In the genomic region with DNA sequence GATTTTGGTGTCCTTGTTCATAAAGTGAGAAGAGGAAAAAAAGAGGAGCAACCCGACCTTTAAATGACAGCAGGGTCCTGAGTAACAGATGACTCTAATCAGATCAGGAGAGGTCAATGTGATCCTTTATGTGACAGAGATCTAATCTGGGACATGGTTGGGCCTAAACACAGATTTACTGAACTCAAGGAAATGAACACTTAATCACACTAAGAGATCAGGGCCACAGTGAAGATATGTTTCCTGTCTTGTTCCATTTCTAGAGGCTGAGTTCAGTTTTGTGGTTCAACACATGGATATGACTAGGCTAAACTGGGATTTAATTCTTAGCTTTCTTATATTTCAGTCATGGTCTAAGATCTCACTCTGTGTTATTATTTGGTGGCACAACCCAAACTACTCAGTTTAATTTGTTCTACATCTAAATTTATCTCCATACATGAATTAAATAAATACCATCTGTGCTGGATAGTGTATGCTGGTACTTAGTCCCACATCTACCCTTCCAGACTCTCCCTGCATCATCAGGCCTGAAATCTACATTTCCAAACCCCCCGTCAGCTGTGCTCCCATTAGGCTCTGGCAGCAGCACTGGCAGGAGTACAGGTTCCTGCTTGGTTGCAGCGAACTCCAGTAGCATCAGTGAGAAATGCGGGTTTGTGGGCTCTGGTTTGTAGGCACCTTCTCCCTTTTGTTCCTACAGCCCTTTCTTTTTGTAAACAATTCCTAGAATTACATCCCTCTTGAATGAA, we compare ENCODE assay signal across 16 cellular contexts. TPM values are rescaled to one million over a fixed set of nuclear protein-coding genes. Genes with fewer than 3 reads are reported as not detected.
DNase-seq lines count a peak whose midpoint lies in the region; ATAC-seq and TF ChIP-seq lines count a peak whose summit lies in the region.
"Had no signal": no experiment of that assay in that cellular context is flagged by ENCODE, and none has a peak within 500 bp of the region (broad histone marks: within the 10 kb centered on the region; RNA-seq: fewer than 3 reads in every experiment).

No MANE protein-coding gene starts in this region.

- no peak overlapping the region for H3K9ac ChIP-seq in parathyroid adenoma

- peaks cover 4% of the 10 kb centered on the region for H3K36me3 Mint-ChIP-seq in activated CD4-positive, alpha-beta T cell treated with anti-CD3 and anti-CD28 coated beads for 36 hours (ENCODE audit: low read depth)
- H3K36me3 Mint-ChIP-seq in activated CD4-positive, alpha-beta memory T cell treated with anti-CD3 and anti-CD28 coated beads for 36 hours = no peaks in the 10 kb centered on the region

- H3K4me1 ChIP-seq in parathyroid adenoma (peaks cover 4% of the 10 kb centered on the region), spleen (peaks cover 0 to 58% (median 16%) of the 10 kb centered on the region in 6 donors), aorta (ENCODE audit: control insufficient read depth in 1 of 2, insufficient read depth in 2 of 2, low read length in 2 of 2) (no peaks in the 10 kb centered on the region)

- H3K27ac Mint-ChIP-seq in activated CD4-positive, alpha-beta T cell treated with anti-CD3 and anti-CD28 coated beads for 36 hours = peak overlapping the region; percentile 45
- peak overlapping the region; percentile 1 for H3K27ac Mint-ChIP-seq in activated CD4-positive, alpha-beta memory T cell treated with anti-CD3 and anti-CD28 coated beads for 36 hours
- H3K27ac Mint-ChIP-seq: type B pancreatic cell had no signal

- POLR2A ChIA-PET in activated CD4-positive, alpha-beta T cell treated with anti-CD3 and anti-CD28 coated beads for 36 hours (lab: Charles Lee) = no interaction called here
- POLR2A ChIA-PET in activated CD4-positive, alpha-beta memory T cell treated with anti-CD3 and anti-CD28 coated beads for 36 hours (lab: Charles Lee) = no interaction called here

- no peak overlapping the region for H2AFZ ChIP-seq in parathyroid adenoma

- WGBS in spleen, 5 donors = 63 to 71% (median 67%) methylated on average over 4 of the region's 4 CpGs
- 94 to 96% methylated on average over 4 of the region's 4 CpGs for WGBS in aorta, 2 donors

- H3K9me3 Mint-ChIP-seq in activated CD4-positive, alpha-beta T cell treated with anti-CD3 and anti-CD28 coated beads for 36 hours (ENCODE audit: low read depth) = no peaks in the 10 kb centered on the region
- no peaks in the 10 kb centered on the region for H3K9me3 Mint-ChIP-seq in activated CD4-positive, alpha-beta memory T cell treated with anti-CD3 and anti-CD28 coated beads for 36 hours
- H3K9me3 Mint-ChIP-seq: H9 had no signal

- H3K27me3 ChIP-seq in parathyroid adenoma (ENCODE audit: control insufficient read depth, insufficient read depth, low read length) (no peaks in the 10 kb centered on the region), spleen (replicated peaks in 1 of 7) (peaks cover 0 to 53% (median 0%) of the 10 kb centered on the region in 7 donors), aorta (ENCODE audit: control insufficient read depth in 1 of 2, insufficient read depth in 2 of 2, low read length in 1 of 2) (no peaks in the 10 kb centered on the region)
- H3K27me3 ChIP-seq: cardiac muscle cell, heart right ventricle had no signal

- peaks cover 65% of the 10 kb centered on the region for H3K4me1 Mint-ChIP-seq in activated CD4-positive, alpha-beta T cell treated with anti-CD3 and anti-CD28 coated beads for 36 hours
- H3K4me1 Mint-ChIP-seq in activated CD4-positive, alpha-beta memory T cell treated with anti-CD3 and anti-CD28 coated beads for 36 hours (ENCODE audit: low read depth) = peaks cover 59% of the 10 kb centered on the region

- H3K27me3 Mint-ChIP-seq in activated CD4-positive, alpha-beta T cell treated with anti-CD3 and anti-CD28 coated beads for 36 hours = no peaks in the 10 kb centered on the region
- H3K27me3 Mint-ChIP-seq in activated CD4-positive, alpha-beta memory T cell treated with anti-CD3 and anti-CD28 coated beads for 36 hours = no peaks in the 10 kb centered on the region
- H3K27me3 Mint-ChIP-seq: type B pancreatic cell had no signal

- no peak for TF ChIP-seq CTCF in parathyroid adenoma (IDR thresholded peaks at IDR 0.05)
- no peak for TF ChIP-seq CTCF in spleen (IDR thresholded peaks at IDR 0.05 in 8 of 11, conservative IDR thresholded peaks at IDR 0.05 in 3 of 11)

- H3K4me3 ChIP-seq in parathyroid adenoma (ENCODE audit: low read depth, low read length) (no peak overlapping the region), spleen (no peak overlapping the region), aorta (ENCODE audit: low read length in 2 of 2) (no peak overlapping the region)
- H3K4me3 ChIP-seq: cardiac muscle cell, heart right ventricle had no signal

- no peak for TF ChIP-seq POLR2A in spleen (IDR thresholded peaks at IDR 0.05)

- CTCF ChIA-PET in activated CD4-positive, alpha-beta T cell treated with anti-CD3 and anti-CD28 coated beads for 36 hours (lab: Charles Lee) = interaction anchor here (0.9 to 1.9 kb wide), 4 partner anchors 10 to 23 kb away, joined by 3 to 7 read pairs (median 4); partner anchors contain the start of gene SFMBT1
- CTCF ChIA-PET in activated CD4-positive, alpha-beta memory T cell treated with anti-CD3 and anti-CD28 coated beads for 36 hours (lab: Charles Lee) = no interaction called here

- intact Hi-C loops in activated CD4-positive, alpha-beta T cell treated with anti-CD3 and anti-CD28 coated beads for 36 hours (cut with DNase I, micrococcal nuclease) = loop anchor here in 1 of 2 experiments (5.0 kb wide), 1 partner anchor 41 kb away; no protein-coding TSS in a partner anchor
- intact Hi-C loops in activated CD4-positive, alpha-beta memory T cell treated with anti-CD3 and anti-CD28 coated beads for 36 hours (cut with micrococcal nuclease) = loop anchor here (1.0 to 2.0 kb wide), 2 partner anchors 16 to 40 kb away; no protein-coding TSS in a partner anchor
- intact Hi-C loops in spleen (cut with DNase I; ENCODE audit: low total_unique reads) (no loop called here), aorta (cut with DNase I) (no loop called here)

- H3K4me2 ChIP-seq in parathyroid adenoma (ENCODE audit: low read length) = no peak overlapping the region

- H3K79me2 ChIP-seq in parathyroid adenoma = peaks cover 46% of the 10 kb centered on the region

- H3K9me3 ChIP-seq in parathyroid adenoma (ENCODE audit: control insufficient read depth, low read length) (no peaks in the 10 kb centered on the region), spleen (no peaks in the 10 kb centered on the region), aorta (ENCODE audit: control insufficient read depth, low read length) (no peaks in the 10 kb centered on the region)
- H3K9me3 ChIP-seq: heart right ventricle had no signal

- H3K27ac ChIP-seq in parathyroid adenoma (peak overlapping the region; percentile 30), spleen (peak overlapping the region in 2 of 8 donors; percentile 4 to 20), aorta (ENCODE audit: low read depth in 1 of 2, low read length in 2 of 2) (no peak overlapping the region)
- H3K27ac ChIP-seq: cardiac muscle cell, heart right ventricle had no signal

- DNase-seq in activated CD4-positive, alpha-beta T cell treated with anti-CD3 and anti-CD28 coated beads for 36 hours = no peak
- DNase-seq in activated CD4-positive, alpha-beta T cell treated with anti-CD3 and anti-CD28 coated beads for 48 hours = no peak
- DNase-seq in HT1080 (ENCODE audit: low read depth) (peak; percentile 41), spleen (no peak), DMS79 treated with DMSO at 0.1 percent for 48 hours (lab: John Stamatoyannopoulos, UW) (no peak), aorta (no peak)
- DNase-seq in activated CD4-positive, alpha-beta memory T cell treated with anti-CD3 and anti-CD28 coated beads for 36 hours = no peak
- DNase-seq: activated CD4-positive, alpha-beta T cell treated with anti-CD3 and anti-CD28 coated beads for 1 hour; activated effector memory CD4-positive, alpha-beta T cell treated with anti-CD3 and anti-CD28 coated beads, Interleukin-2, amount 50 U/mL, for 16 hours; H9; heart right ventricle; PC-3; stimulated activated CD4-positive, alpha-beta T cell treated with anti-CD3 and anti-CD28 coated beads, Interleukin-2, amount 100 ng/mL, for 24 hours had no signal

- peak; percentile 73 for ATAC-seq in activated CD4-positive, alpha-beta T cell treated with anti-CD3 and anti-CD28 coated beads for 36 hours
- ATAC-seq in aorta (ENCODE audit: low FRiP score) = no peak
- ATAC-seq: heart right ventricle, PC-3 had no signal

- H3K4me3 Mint-ChIP-seq in activated CD4-positive, alpha-beta T cell treated with anti-CD3 and anti-CD28 coated beads for 36 hours = no peak overlapping the region
- H3K4me3 Mint-ChIP-seq in activated CD4-positive, alpha-beta memory T cell treated with anti-CD3 and anti-CD28 coated beads for 36 hours = no peak overlapping the region
- H3K4me3 Mint-ChIP-seq: H9, type B pancreatic cell had no signal

- no peaks in the 10 kb centered on the region for H3K36me3 ChIP-seq in parathyroid adenoma (ENCODE audit: control insufficient read depth, insufficient read depth, low read length)
- no peaks in the 10 kb centered on the region for H3K36me3 ChIP-seq in spleen
- no peaks in the 10 kb centered on the region for H3K36me3 ChIP-seq in aorta (ENCODE audit: control insufficient read depth in 1 of 2, insufficient read depth in 2 of 2, low read length in 1 of 2)
- H3K36me3 ChIP-seq: cardiac muscle cell, heart right ventricle had no signal

RNA-seq across cellular contexts. Expression of gene SFMBT1, which starts 22.6 kb away (rescaled TPM):
- 10 to 100 TPM; 14.5 to 20.3 TPM for total RNA-seq in activated CD4-positive, alpha-beta T cell treated with anti-CD3 and anti-CD28 coated beads for 36 hours
- 8.2 and 11.8 TPM in 2 replicates for total RNA-seq in HT1080 (2014; rRNA removed; shearing (Covaris generic))
- 6.0 and 6.2 TPM in 2 replicates for polyA plus RNA-seq in HT1080 (2015; cell fraction: cytosol; rRNA removed)
- 8.3 and 9.8 TPM in 2 replicates for polyA plus RNA-seq in HT1080 (2015; cell fraction: nucleus; rRNA removed)
- total RNA-seq in activated CD4-positive, alpha-beta memory T cell treated with anti-CD3 and anti-CD28 coated beads for 36 hours = 10 to 100 TPM; 22.1 to 22.8 TPM
- total RNA-seq in spleen (10 to 100 TPM in 6 of 7 donors, 1 to 10 TPM in 1; 9.0 to 24.9 (median 14.0) TPM), aorta (10 to 100 TPM in 1 of 2 donors, 1 to 10 TPM in 1; 8.8 to 12.6 TPM)
- polyA plus RNA-seq in spleen (1 to 10 TPM; 3.0 to 3.5 (median 3.1) TPM), aorta (1 to 10 TPM in 1 of 2 donors, under 1 TPM in 1; 0.75 to 2.0 TPM)
